1 cellular context compared by ENCODE assay signal in genomic region chr17:66426397-66427033, GRCh38.
TF ChIP-seq lines count a peak whose summit lies in the region.

No MANE protein-coding gene starts in this region.

TF ChIP-seq in HepG2, 621 proteins besides CTCF, POLR2A, EP300 and RAD21 (continued from another document and continues in another):
- TF ChIP-seq ZNF414 (CRISPR knock-in tag; IDR thresholded peaks at IDR 0.05) (no peak), PLSCR1 (CRISPR knock-in tag; IDR thresholded peaks at IDR 0.05; ENCODE audit: borderline replicate concordance) (no peak), MIXL1 (CRISPR knock-in tag; IDR thresholded peaks at IDR 0.05) (peak; percentile 82), AGO2 (optimal IDR thresholded peaks at IDR 0.05; ENCODE audit: low read depth, low read length) (no peak), ZNF33A (CRISPR knock-in tag; IDR thresholded peaks at IDR 0.05; ENCODE audit: borderline replicate concordance) (no peak), ZNF503 (CRISPR knock-in tag; IDR thresholded peaks at IDR 0.05) (no peak), SMAD3 (CRISPR knock-in tag; IDR thresholded peaks at IDR 0.05) (no peak), GPN1 (CRISPR knock-in tag; IDR thresholded peaks at IDR 0.05; ENCODE audit: borderline replicate concordance) (no peak), ZNF772 (CRISPR knock-in tag; IDR thresholded peaks at IDR 0.05) (no peak), SP140L (CRISPR knock-in tag; IDR thresholded peaks at IDR 0.05; ENCODE audit: borderline replicate concordance) (0 out of 2 replicates have a peak, but pooled peaks have one; percentile 31), ZBTB37 (CRISPR knock-in tag; IDR thresholded peaks at IDR 0.05) (no peak), ZNF296 (CRISPR knock-in tag; conservative IDR thresholded peaks at IDR 0.05) (no peak), FOXM1 (CRISPR knock-in tag; IDR thresholded peaks at IDR 0.05) (no peak), DZIP1 (CRISPR knock-in tag; IDR thresholded peaks at IDR 0.05) (no peak), ZNF572 (CRISPR knock-in tag; IDR thresholded peaks at IDR 0.05) (no peak), ZBTB14 (CRISPR knock-in tag; IDR thresholded peaks at IDR 0.05) (no peak), ZSCAN29 (CRISPR knock-in tag; conservative IDR thresholded peaks at IDR 0.05) (peak; percentile 85; the same call in 1 of the 2 replicates), ZNF777 (CRISPR knock-in tag; IDR thresholded peaks at IDR 0.05) (no peak), ZSCAN30 (CRISPR knock-in tag; IDR thresholded peaks at IDR 0.05) (no peak), ZBTB3 (CRISPR knock-in tag; IDR thresholded peaks at IDR 0.05; ENCODE audit: borderline replicate concordance, low read depth) (no peak), PATZ1 (CRISPR knock-in tag; IDR thresholded peaks at IDR 0.05) (no peak), ZBTB33 (CRISPR knock-in tag; IDR thresholded peaks at IDR 0.05) (peak; percentile 24; the same call in 1 of the 2 replicates), ZNF639 (CRISPR knock-in tag; conservative IDR thresholded peaks at IDR 0.05) (no peak), ZNF850 (CRISPR knock-in tag; conservative IDR thresholded peaks at IDR 0.05) (no peak), ZC3H4 (CRISPR knock-in tag; IDR thresholded peaks at IDR 0.05; ENCODE audit: borderline replicate concordance) (no peak), REST (IDR thresholded peaks at IDR 0.05; ENCODE audit: borderline replicate concordance in 1 of 2, low read depth in 1 of 2, low read length in 2 of 2) (no peak), SNAPC4 (CRISPR knock-in tag; IDR thresholded peaks at IDR 0.05) (no peak), MEF2D (CRISPR knock-in tag; IDR thresholded peaks at IDR 0.05) (no peak), MTF2 (CRISPR knock-in tag; IDR thresholded peaks at IDR 0.05; ENCODE audit: borderline replicate concordance) (no peak), NFE2L1 (CRISPR knock-in tag; IDR thresholded peaks at IDR 0.05; ENCODE audit: borderline replicate concordance) (no peak)
